8 cellular contexts compared by ENCODE assay signal in the genomic region with DNA sequence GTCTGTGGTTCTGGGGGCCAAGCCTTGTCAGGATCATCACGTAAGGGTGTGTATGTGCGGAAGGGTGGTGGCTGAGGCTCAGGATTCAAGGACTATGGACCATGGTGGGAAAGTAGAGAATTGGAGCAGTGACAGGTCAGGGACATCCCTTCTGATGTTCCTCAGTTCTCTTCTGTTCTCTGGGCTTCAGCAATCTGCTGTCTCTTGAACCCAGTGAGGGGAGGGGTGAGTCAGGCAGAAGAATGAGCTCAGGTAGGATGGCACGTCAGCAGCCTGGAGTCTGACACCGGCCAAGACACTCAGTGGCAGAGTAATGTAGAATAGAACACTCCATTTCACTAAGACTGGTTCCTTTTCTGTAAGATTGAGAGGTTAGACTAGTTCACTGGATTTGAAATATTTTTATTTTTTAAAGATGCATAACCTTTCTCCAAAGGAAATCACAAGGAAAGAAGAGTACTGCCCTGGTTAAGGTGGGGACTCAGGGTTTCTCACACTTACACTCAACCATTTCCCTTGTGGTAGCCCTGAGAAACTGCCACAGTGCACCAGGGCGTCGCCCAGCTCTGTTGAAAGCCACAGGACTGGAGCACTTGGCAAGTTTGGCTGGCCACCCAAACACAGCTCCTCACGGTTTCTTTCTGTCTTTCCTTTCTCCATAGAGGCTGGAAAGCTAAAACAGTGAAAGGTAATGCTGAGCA. TPM values are rescaled to one million over a fixed set of nuclear protein-coding genes. Genes with fewer than 3 reads are reported as not detected.
DNase-seq lines count a peak whose midpoint lies in the region; ATAC-seq and TF ChIP-seq lines count a peak whose summit lies in the region.

No MANE protein-coding gene starts in this region.

- no peak overlapping the region for H3K27ac ChIP-seq in CD8-positive, alpha-beta T cell (ENCODE audit: low read depth, low read length)

- H3K9me3 Mint-ChIP-seq in CD8-positive, alpha-beta T cell: no peaks in the 10 kb centered on the region
- peaks cover 8% of the 10 kb centered on the region; the same call in 1 of the 2 replicates for H3K9me3 Mint-ChIP-seq in HFFc6

- H3K4me3 ChIP-seq in CD8-positive, alpha-beta T cell (ENCODE audit: low read depth, low read length): no peak overlapping the region
- H3K4me3 ChIP-seq in mucosa of stomach (ENCODE audit: low read length): no peak overlapping the region

- H3K27ac Mint-ChIP-seq in CD8-positive, alpha-beta T cell: peak overlapping the region; percentile 84
- H3K27ac Mint-ChIP-seq in HFFc6: peak overlapping the region; percentile 100

- CTCF ChIA-PET in CD8-positive, alpha-beta T cell (lab: Charles Lee): interaction anchor here (1.0 to 4.1 kb wide), 8 partner anchors 9 to 195 kb away, joined by 3 to 18 read pairs (median 6); a partner anchor contains a TSS

- no peaks in the 10 kb centered on the region for H3K27me3 ChIP-seq in CD8-positive, alpha-beta T cell (ENCODE audit: insufficient read depth, low read length)
- no peaks in the 10 kb centered on the region for H3K27me3 ChIP-seq in mucosa of stomach (ENCODE audit: control insufficient read depth, insufficient read depth, low read length)

- H3K27me3 Mint-ChIP-seq in CD8-positive, alpha-beta T cell (ENCODE audit: low read depth): no peaks in the 10 kb centered on the region
- H3K27me3 Mint-ChIP-seq in HFFc6 (ENCODE audit: insufficient read depth): peaks cover 15% of the 10 kb centered on the region

- peak; percentile 89 for ATAC-seq in CD8-positive, alpha-beta T cell
- ATAC-seq in HG03196 (IDR thresholded peaks at IDR 0.05; ENCODE audit: unreplicated experiment): no peak
- no peak for ATAC-seq in GM21717 (IDR thresholded peaks at IDR 0.05; ENCODE audit: unreplicated experiment)

- intact Hi-C loops in CD8-positive, alpha-beta T cell (cut with DNase I, micrococcal nuclease): no loop called here
- intact Hi-C loops in posterior vena cava (cut with DNase I): loop anchor here in 1 of 2 donors (5.0 kb wide), 1 partner anchor 40 kb away; no protein-coding TSS in a partner anchor

- no peaks in the 10 kb centered on the region for H3K36me3 ChIP-seq in CD8-positive, alpha-beta T cell (ENCODE audit: insufficient read depth, low read length)
- no peaks in the 10 kb centered on the region for H3K36me3 ChIP-seq in mucosa of stomach (ENCODE audit: control insufficient read depth, insufficient read depth, low read length)

- H3K4me1 ChIP-seq in CD8-positive, alpha-beta T cell (ENCODE audit: insufficient read depth, low read length): peaks cover 55% of the 10 kb centered on the region
- H3K4me1 ChIP-seq in mucosa of stomach (ENCODE audit: control insufficient read depth, insufficient read depth, low read length): peaks cover 64% of the 10 kb centered on the region

- DNase-seq in CD8-positive, alpha-beta T cell: peak in 5 of 7 experiments; percentile 19 to 68 (median 49)
- peak; percentile 71 for DNase-seq in HFFc6
- peak; percentile 67 for DNase-seq in SW480 (ENCODE audit: low spot score)
- peak; percentile 35 for DNase-seq in central memory CD4-positive, alpha-beta T cell
- DNase-seq in posterior vena cava (ENCODE audit: low spot score): no peak

- no peaks in the 10 kb centered on the region for H3K9me3 ChIP-seq in CD8-positive, alpha-beta T cell (ENCODE audit: low read length)
- no peaks in the 10 kb centered on the region for H3K9me3 ChIP-seq in mucosa of stomach (ENCODE audit: control insufficient read depth, low read length)

- peak overlapping the region; percentile 46 for H3K9ac ChIP-seq in mucosa of stomach (ENCODE audit: low read length)

- peak overlapping the region; percentile 30 for H3K4me3 Mint-ChIP-seq in CD8-positive, alpha-beta T cell
- peak overlapping the region; percentile 95 for H3K4me3 Mint-ChIP-seq in HFFc6

- H3K36me3 Mint-ChIP-seq in CD8-positive, alpha-beta T cell: no peaks in the 10 kb centered on the region
- H3K36me3 Mint-ChIP-seq in HFFc6 (ENCODE audit: low read depth): peaks cover 26% of the 10 kb centered on the region; the same call in 1 of the 2 replicates

- POLR2A ChIA-PET in CD8-positive, alpha-beta T cell (lab: Charles Lee): interaction anchor here (1.0 to 1.8 kb wide), 6 partner anchors 22 to 138 kb away, joined by 3 to 7 read pairs (median 4); no protein-coding TSS in a partner anchor

- no peak for TF ChIP-seq CTCF in CD8-positive, alpha-beta T cell (IDR thresholded peaks at IDR 0.05)
- peak; percentile 51 for TF ChIP-seq CTCF in HFFc6 (IDR thresholded peaks at IDR 0.05)

- peaks cover 71% of the 10 kb centered on the region for H3K4me1 Mint-ChIP-seq in CD8-positive, alpha-beta T cell (ENCODE audit: low read depth)
- H3K4me1 Mint-ChIP-seq in HFFc6 (ENCODE audit: low read depth): peaks cover 88% of the 10 kb centered on the region

RNA-seq across cellular contexts. Expression of a gene that starts 23.2 kb away (rescaled TPM):
- 10 to 100 TPM; 15.8 TPM for total RNA-seq in CD8-positive, alpha-beta T cell
- total RNA-seq in HFFc6 (2021; fragmentation: NEBNext Ultra II Directional; extraction: Animal tissue kit (Norgen Biotek cat#: 25700)): 100 to 1,000 TPM; 199 to 252 (median 233) TPM
- total RNA-seq in posterior vena cava: 100 to 1,000 TPM; 151 to 231 TPM

Comparison
In these comparisons a context has a peak if more than half of its experiments do, and no peak if none do; other contexts are left out.
1. RNA of a gene that starts 23.2 kb away (total RNA-seq): 199 to 252 TPM in HFFc6 and 151 to 231 TPM in posterior vena cava; 15.8 TPM in CD8-positive, alpha-beta T cell; every median in the first group is over 4 times any median in the second.